In genomic region chr6:33248932-33249731, GRCh38 we compare ENCODE assay signal across 8 cellular contexts. TPM values are rescaled to one million over a fixed set of nuclear protein-coding genes. Genes with fewer than 3 reads are reported as not detected.
A peak's percentile ranks its signal among the peaks of the same experiment; 100 is the strongest.
DNase-seq lines count a peak whose midpoint lies in the region; ATAC-seq, FAIRE-seq and TF ChIP-seq lines count a peak whose summit lies in the region.

No MANE protein-coding gene starts in this region.

- peak; percentile 93 for ATAC-seq in activated CD8-positive, alpha-beta memory T cell treated with anti-CD3 and anti-CD28 coated beads, Interleukin-2, amount 10 ng/mL, durations not matched to agents 7 days and 5 days

- H3K4me1 ChIP-seq in H1 (replicated peaks in 1 of 4; ENCODE audit: control insufficient read depth in 3 of 4, insufficient read depth in 4 of 4, low read length in 3 of 4) (peaks cover 0 to 10% (median 7%) of the 10 kb centered on the region in 4 experiments; a peak in 4 of 7 replicates), mesenchymal stem cell (ENCODE audit: control insufficient read depth, insufficient read depth, low read depth, low read length) (peaks cover 14% of the 10 kb centered on the region)

- H3K79me2 ChIP-seq in H1 (ENCODE audit: control insufficient read depth in 1 of 2, insufficient read depth in 2 of 2, low read length in 2 of 2): no peaks in the 10 kb centered on the region

- H2BK15ac ChIP-seq in H1 (ENCODE audit: low read length) (no peak overlapping the region), mesenchymal stem cell (ENCODE audit: low read depth, poor library complexity, severe bottlenecking) (peak overlapping the region; percentile 87)

- CTCF ChIA-PET in activated CD8-positive, alpha-beta memory T cell treated with anti-CD3 and anti-CD28 coated beads, Interleukin-2, amount 10 ng/mL, durations not matched to agents 7 days and 5 days (lab: Charles Lee): interaction anchor here (0.8 to 6.2 kb wide), 41 partner anchors 9 to 411 kb away, joined by 3 to 108 read pairs (median 6); partner anchors contain the start of genes B3GALT4, HLA-DPA1, HLA-DPB1 and HSD17B8
- CTCF ChIA-PET in H1 (lab: Charles Lee; ENCODE audit: partially characterized antibody): interaction anchor here (1.0 to 7.9 kb wide), 35 partner anchors 11 to 316 kb away, joined by 3 to 107 read pairs (median 5); partner anchors contain the start of genes B3GALT4, HSD17B8, RING1 and RPS18

- POLR2A ChIA-PET in H1 (lab: Charles Lee; ENCODE audit: partially characterized antibody): interaction anchor here (0.7 to 3.0 kb wide), 22 partner anchors 10 to 281 kb away, joined by 3 to 26 read pairs (median 4); partner anchors contain the start of genes B3GALT4, PFDN6, RING1 and RPS18

- H3K4me3 ChIP-seq in H1 (ENCODE audit: extremely low read depth in 1 of 4, insufficient read depth in 2 of 4, low read depth in 3 of 4, low read length in 4 of 4): peak overlapping the region; percentile 33 to 73 (median 70)
- peak overlapping the region; percentile 67 to 89 for H3K4me3 ChIP-seq in mesenchymal stem cell (ENCODE audit: insufficient read depth in 1 of 2, low read depth in 1 of 2, low read length in 2 of 2)

- H3K4ac ChIP-seq in H1 (replicated peaks; ENCODE audit: insufficient read length, low read depth, low read length) (no peak overlapping the region), mesenchymal stem cell (ENCODE audit: low read depth in 1 of 2, low read length in 2 of 2) (peak overlapping the region; percentile 49 to 87)

- H3K36me3 ChIP-seq in H1 (ENCODE audit: control insufficient read depth in 2 of 4, insufficient read depth in 4 of 4, low read length in 3 of 4) (peaks cover 0 to 2% (median 0%) of the 10 kb centered on the region in 4 experiments; a peak in 1 of 8 replicates), mesenchymal stem cell (ENCODE audit: control insufficient read depth in 1 of 2, insufficient read depth in 2 of 2, low read depth in 1 of 2, low read length in 2 of 2) (peaks cover 9 to 14% of the 10 kb centered on the region in 2 experiments)

- peaks cover 37% of the 10 kb centered on the region for H3K4me1 Mint-ChIP-seq in activated CD8-positive, alpha-beta memory T cell treated with anti-CD3 and anti-CD28 coated beads, Interleukin-2, amount 10 ng/mL, durations not matched to agents 7 days and 5 days

- H3K4me2 ChIP-seq in H1 (ENCODE audit: insufficient read depth in 1 of 2, low read depth in 2 of 2, low read length in 2 of 2): peak overlapping the region; percentile 63 to 98
- H3K4me2 ChIP-seq in mesenchymal stem cell (ENCODE audit: low read length, poor library complexity, severe bottlenecking): peak overlapping the region; percentile 95

- H3K9me3 ChIP-seq in H1 (ENCODE audit: insufficient read depth in 2 of 2, low read depth in 1 of 2, low read length in 1 of 2): no peaks in the 10 kb centered on the region
- no peaks in the 10 kb centered on the region for H3K9me3 ChIP-seq in mesenchymal stem cell (ENCODE audit: control insufficient read depth, low read length)

- TF ChIP-seq CTCF in GM20000 (IDR thresholded peaks at IDR 0.05; ENCODE audit: extremely low read depth, missing control alignments): no peak
- no peak for TF ChIP-seq CTCF in H1 (IDR thresholded peaks at IDR 0.05; ENCODE audit: control extremely low read depth in 1 of 3, insufficient read depth in 1 of 3, low read depth in 1 of 3, low read length in 3 of 3)

- TF ChIP-seq EP300 in H1 (IDR thresholded peaks at IDR 0.05; ENCODE audit: borderline replicate concordance in 1 of 2, low read depth in 2 of 2, low read length in 2 of 2): no peak

- H2AFZ ChIP-seq in H1 (ENCODE audit: low read length): 0 out of 2 replicates have a peak overlapping the region, but pooled peaks have one; percentile 77
- H2AFZ ChIP-seq in mesenchymal stem cell (ENCODE audit: low read depth, low read length): peak overlapping the region; percentile 79

- WGBS in H1 (ENCODE audit: extremely low coverage in 1 of 2, insufficient coverage in 1 of 2, insufficient read length in 1 of 2, insufficient replicate concordance in 2 of 2, low coverage in 1 of 2, low lambda C conversion rate in 2 of 2, missing lambda C conversion rate in 1 of 2), 2 experiments: 2% methylated on average over 57 of the region's 58 CpGs; no CpG with 5 or more reads in 1 of the 2 experiments
- WGBS in mesenchymal stem cell: under 1% methylated on average over 57 of the region's 58 CpGs

- peaks cover 21% of the 10 kb centered on the region for H3K36me3 Mint-ChIP-seq in activated CD8-positive, alpha-beta memory T cell treated with anti-CD3 and anti-CD28 coated beads, Interleukin-2, amount 10 ng/mL, durations not matched to agents 7 days and 5 days

- H3K27me3 ChIP-seq in H1 (replicated peaks in 1 of 4; ENCODE audit: control insufficient read depth in 3 of 4, extremely low read depth in 1 of 4, insufficient read depth in 3 of 4, low read length in 3 of 4) (peaks cover 0 to 21% (median 11%) of the 10 kb centered on the region in 4 experiments; a peak in 6 of 7 replicates), mesenchymal stem cell (ENCODE audit: control insufficient read depth in 1 of 2, insufficient read depth in 1 of 2, low read length in 2 of 2) (no peaks in the 10 kb centered on the region)

- H4K91ac ChIP-seq in H1 (replicated peaks; ENCODE audit: insufficient read length, low read length): no peak overlapping the region
- H4K91ac ChIP-seq in mesenchymal stem cell (ENCODE audit: low read length): peak overlapping the region; percentile 96

- H4K20me1 ChIP-seq in H1 (replicated peaks in 1 of 2; ENCODE audit: control insufficient read depth in 1 of 2, insufficient read depth in 2 of 2, low read length in 2 of 2): no peaks in the 10 kb centered on the region

- H2BK5ac ChIP-seq in H1 (ENCODE audit: low read depth, low read length) (peak overlapping the region; percentile 5; the same call in 1 of the 2 replicates), mesenchymal stem cell (ENCODE audit: low read depth, low read length, poor library complexity, severe bottlenecking) (no peak overlapping the region)

- H3K23me2 ChIP-seq in H1 (ENCODE audit: low read depth, low read length): peaks cover 9% of the 10 kb centered on the region; the same call in 1 of the 2 replicates

- H2BK12ac ChIP-seq in H1 (ENCODE audit: low read depth, low read length) (no peak overlapping the region), mesenchymal stem cell (ENCODE audit: low read length in 2 of 2) (peak overlapping the region; percentile 61 to 68)

- H3K9ac ChIP-seq in H1 (replicated peaks in 1 of 4; ENCODE audit: extremely low read depth in 1 of 4, low read depth in 3 of 4, low read length in 3 of 4): peak overlapping the region; percentile 40 to 72 (median 57)
- peak overlapping the region; percentile 97 for H3K9ac ChIP-seq in mesenchymal stem cell (ENCODE audit: low read length)

- peak in 1 of 2 experiments; percentile 70; a peak in 2 of 3 replicates for TF ChIP-seq POLR2A in H1 (IDR thresholded peaks at IDR 0.05; ENCODE audit: control extremely low read depth in 1 of 2, low read depth in 2 of 2, low read length in 2 of 2)

- H3K4me3 Mint-ChIP-seq in activated CD8-positive, alpha-beta memory T cell treated with anti-CD3 and anti-CD28 coated beads, Interleukin-2, amount 10 ng/mL, durations not matched to agents 7 days and 5 days: peak overlapping the region; percentile 90

- no peak overlapping the region for H2BK120ac ChIP-seq in H1 (replicated peaks; ENCODE audit: low read depth, low read length)
- H2BK120ac ChIP-seq in mesenchymal stem cell (ENCODE audit: low read depth, low read length): peak overlapping the region; percentile 74

- H3K79me1 ChIP-seq in H1 (ENCODE audit: low read depth, low read length) (no peaks in the 10 kb centered on the region), mesenchymal stem cell (replicated peaks; ENCODE audit: low read length, poor library complexity, severe bottlenecking) (peaks cover 12% of the 10 kb centered on the region)

- no peak overlapping the region for H2BK20ac ChIP-seq in H1 (ENCODE audit: low read length)

- peak overlapping the region; percentile 94 for H3K27ac Mint-ChIP-seq in activated CD8-positive, alpha-beta memory T cell treated with anti-CD3 and anti-CD28 coated beads, Interleukin-2, amount 10 ng/mL, durations not matched to agents 7 days and 5 days

- H3K23ac ChIP-seq in H1 (ENCODE audit: insufficient read length) (no peak overlapping the region), mesenchymal stem cell (ENCODE audit: low read length in 2 of 2) (peak overlapping the region in 1 of 2 experiments; percentile 75)

- H3K18ac ChIP-seq in H1 (ENCODE audit: extremely low read depth, low read length): no peak overlapping the region
- H3K18ac ChIP-seq in mesenchymal stem cell (ENCODE audit: low read depth in 1 of 2, low read length in 2 of 2): peak overlapping the region; percentile 93 to 96

- H3K9me3 Mint-ChIP-seq in activated CD8-positive, alpha-beta memory T cell treated with anti-CD3 and anti-CD28 coated beads, Interleukin-2, amount 10 ng/mL, durations not matched to agents 7 days and 5 days (ENCODE audit: low read depth): no peaks in the 10 kb centered on the region

- H4K8ac ChIP-seq in H1 (ENCODE audit: extremely low read depth, insufficient read depth, low read length) (no peak overlapping the region), mesenchymal stem cell (ENCODE audit: low read length) (peak overlapping the region; percentile 100)

- H3K14ac ChIP-seq in H1 (ENCODE audit: insufficient read length) (no peak overlapping the region), mesenchymal stem cell (ENCODE audit: low read length in 2 of 2) (peak overlapping the region in 1 of 2 experiments; percentile 94)

- peak overlapping the region; percentile 44; the same call in 1 of the 2 replicates for H3K27ac ChIP-seq in H1 (ENCODE audit: low read depth, low read length)
- peak overlapping the region; percentile 97 for H3K27ac ChIP-seq in mesenchymal stem cell (ENCODE audit: low read length, poor library complexity, severe bottlenecking)

- H4K5ac ChIP-seq in H1 (ENCODE audit: insufficient read length, low read depth, low read length): no peak overlapping the region

- DNase-seq in COLO668 (lab: John Stamatoyannopoulos, UW; ENCODE audit: unreplicated experiment) (peak; percentile 91), GM20000 (ENCODE audit: low spot score) (peak; percentile 86), HT-29 (ENCODE audit: low spot score) (peak; percentile 97), NOMO-1 (lab: John Stamatoyannopoulos, UW; ENCODE audit: unreplicated experiment in 2 of 2) (peak; percentile 100), H1 (ENCODE audit: low read depth in 1 of 2, low spot score in 2 of 2) (peak; percentile 95 to 97), mesenchymal stem cell (peak; percentile 100)
- peak; percentile 99 for DNase-seq in activated CD8-positive, alpha-beta memory T cell treated with anti-CD3 and anti-CD28 coated beads, Interleukin-2, amount 10 ng/mL, durations not matched to agents 7 days and 5 days
- peak; percentile 93 for DNase-seq in stimulated activated CD8-positive, alpha-beta memory T cell treated with anti-CD3 and anti-CD28 coated beads, Interleukin-12 subunit alpha, Interleukin-12 subunit beta, amount 100 ng/mL, for 4 hours (ENCODE audit: low read depth)

- H3K56ac ChIP-seq in H1 (replicated peaks; ENCODE audit: insufficient read length, low read depth, low read length): no peak overlapping the region

- H2AK5ac ChIP-seq in H1 (ENCODE audit: low read depth, low read length) (no peak overlapping the region), mesenchymal stem cell (ENCODE audit: low read length, severe bottlenecking) (peak overlapping the region; percentile 31)

- peak; percentile 85 for FAIRE-seq in H1 (lab: Jason Lieb, UNC)

- TF ChIP-seq RAD21 in H1 (IDR thresholded peaks at IDR 0.05 in 1 of 2, conservative IDR thresholded peaks at IDR 0.05 in 1 of 2; ENCODE audit: low read depth in 2 of 2, low read length in 2 of 2): peak; percentile 6 to 22; a peak in 1 of 4 replicates

- H3K27me3 Mint-ChIP-seq in activated CD8-positive, alpha-beta memory T cell treated with anti-CD3 and anti-CD28 coated beads, Interleukin-2, amount 10 ng/mL, durations not matched to agents 7 days and 5 days: peaks cover 10% of the 10 kb centered on the region

RNA-seq across cellular contexts. Expression of gene VPS52, which starts 22.5 kb away (rescaled TPM):
- 39.4 and 48.5 TPM in 2 replicates for total RNA-seq in HT-29 (2014; rRNA removed; shearing (Covaris generic))
- 10 to 100 TPM; 60.6 to 63.3 TPM for total RNA-seq in activated CD8-positive, alpha-beta memory T cell treated with anti-CD3 and anti-CD28 coated beads, Interleukin-2, amount 10 ng/mL, durations not matched to agents 7 days and 5 days
- total RNA-seq in H1 (2021; fragmentation: NEBNext Ultra II Directional; extraction: Animal tissue kit (Norgen Biotek cat#: 25700)): 35.0 and 36.5 TPM in 2 replicates
- 86.3 and 89.7 TPM in 2 replicates for polyA plus RNA-seq in H1 (2011; rRNA removed)
- polyA plus RNA-seq in H1 (2011; cell fraction: cytosol; rRNA removed): 59.2 TPM
- polyA plus RNA-seq in H1 (2011; cell fraction: nucleus; rRNA removed): 180 TPM
- polyA plus RNA-seq in H1 (2012, experiment 1 of 2): 37.9 to 44.1 TPM (median 43.2 TPM) in 4 replicates
- 35.8 TPM for polyA plus RNA-seq in H1 (2012, experiment 2 of 2)
- 41.3 TPM for polyA plus RNA-seq in H1 (2013, experiment 1 of 2)
- 37.9 TPM for polyA plus RNA-seq in H1 (2013, experiment 2 of 2)
- 97.9 and 120 TPM in 2 replicates for polyA minus RNA-seq in H1 (2011; rRNA and poly(A)+ RNA removed)
- 33.8 TPM for polyA minus RNA-seq in H1 (2011; cell fraction: cytosol; rRNA and poly(A)+ RNA removed)
- polyA minus RNA-seq in H1 (2011; cell fraction: nucleus; rRNA and poly(A)+ RNA removed): 77.5 TPM
- polyA plus RNA-seq in mesenchymal stem cell (2013, experiment 1 of 2): 30.7 TPM
- 29.4 TPM for polyA plus RNA-seq in mesenchymal stem cell (2013, experiment 2 of 2)

RNA-seq across cellular contexts. Expression of gene RPS18, which starts 22.7 kb away (rescaled TPM):
- total RNA-seq in HT-29 (2014; rRNA removed; shearing (Covaris generic)): 3,486 and 3,632 TPM in 2 replicates
- total RNA-seq in activated CD8-positive, alpha-beta memory T cell treated with anti-CD3 and anti-CD28 coated beads, Interleukin-2, amount 10 ng/mL, durations not matched to agents 7 days and 5 days: 1,000 to 10,000 TPM; 2,808 to 3,161 TPM
- 2,791 and 2,796 TPM in 2 replicates for total RNA-seq in H1 (2021; fragmentation: NEBNext Ultra II Directional; extraction: Animal tissue kit (Norgen Biotek cat#: 25700))
- polyA plus RNA-seq in H1 (2011; rRNA removed): 4,466 and 7,099 TPM in 2 replicates
- 7,733 TPM for polyA plus RNA-seq in H1 (2011; cell fraction: cytosol; rRNA removed)
- polyA plus RNA-seq in H1 (2011; cell fraction: nucleus; rRNA removed): 3,457 TPM
- polyA plus RNA-seq in H1 (2012, experiment 1 of 2): 3,300 to 7,487 TPM (median 6,391 TPM) in 4 replicates
- polyA plus RNA-seq in H1 (2012, experiment 2 of 2): 4,408 TPM
- polyA plus RNA-seq in H1 (2013, experiment 1 of 2): 7,766 TPM
- 7,882 TPM for polyA plus RNA-seq in H1 (2013, experiment 2 of 2)
- 2,102 and 2,497 TPM in 2 replicates for polyA minus RNA-seq in H1 (2011; rRNA and poly(A)+ RNA removed)
- 906 TPM for polyA minus RNA-seq in H1 (2011; cell fraction: cytosol; rRNA and poly(A)+ RNA removed)
- polyA minus RNA-seq in H1 (2011; cell fraction: nucleus; rRNA and poly(A)+ RNA removed): 873 TPM
- polyA plus RNA-seq in mesenchymal stem cell (2013, experiment 1 of 2): 6,369 TPM
- 6,579 TPM for polyA plus RNA-seq in mesenchymal stem cell (2013, experiment 2 of 2)

RNA-seq across cellular contexts. Expression of gene B3GALT4, which starts 27.8 kb away (rescaled TPM):
- total RNA-seq in HT-29 (2014; rRNA removed; shearing (Covaris generic)): 10.6 and 14.1 TPM in 2 replicates
- 10 to 100 TPM; 14.0 to 20.5 TPM for total RNA-seq in activated CD8-positive, alpha-beta memory T cell treated with anti-CD3 and anti-CD28 coated beads, Interleukin-2, amount 10 ng/mL, durations not matched to agents 7 days and 5 days
- 3.0 and 4.2 TPM in 2 replicates for total RNA-seq in H1 (2021; fragmentation: NEBNext Ultra II Directional; extraction: Animal tissue kit (Norgen Biotek cat#: 25700))
- polyA plus RNA-seq in H1 (2011; rRNA removed): 2.2 and 3.2 TPM in 2 replicates
- 2.2 TPM for polyA plus RNA-seq in H1 (2011; cell fraction: cytosol; rRNA removed)
- polyA plus RNA-seq in H1 (2011; cell fraction: nucleus; rRNA removed): 3.3 TPM
- polyA plus RNA-seq in H1 (2012, experiment 1 of 2): 1.9 to 2.4 TPM (median 2.1 TPM) in 4 replicates
- 1.9 TPM for polyA plus RNA-seq in H1 (2012, experiment 2 of 2)
- polyA plus RNA-seq in H1 (2013, experiment 1 of 2): 1.8 TPM
- 1.6 TPM for polyA plus RNA-seq in H1 (2013, experiment 2 of 2)
- 2.4 and 2.7 TPM in 2 replicates for polyA minus RNA-seq in H1 (2011; rRNA and poly(A)+ RNA removed)
- 3.4 TPM for polyA minus RNA-seq in H1 (2011; cell fraction: cytosol; rRNA and poly(A)+ RNA removed)
- 13.2 TPM for polyA minus RNA-seq in H1 (2011; cell fraction: nucleus; rRNA and poly(A)+ RNA removed)
- 2.8 TPM for polyA plus RNA-seq in mesenchymal stem cell (2013, experiment 1 of 2)
- polyA plus RNA-seq in mesenchymal stem cell (2013, experiment 2 of 2): 3.1 TPM

RNA-seq across cellular contexts. Expression of gene WDR46, which starts 39.9 kb away (rescaled TPM):
- 79.0 and 92.2 TPM in 2 replicates for total RNA-seq in HT-29 (2014; rRNA removed; shearing (Covaris generic))
- total RNA-seq in activated CD8-positive, alpha-beta memory T cell treated with anti-CD3 and anti-CD28 coated beads, Interleukin-2, amount 10 ng/mL, durations not matched to agents 7 days and 5 days: 10 to 100 TPM; 61.5 to 78.4 TPM
- 91.0 and 99.4 TPM in 2 replicates for total RNA-seq in H1 (2021; fragmentation: NEBNext Ultra II Directional; extraction: Animal tissue kit (Norgen Biotek cat#: 25700))
- polyA plus RNA-seq in H1 (2011; rRNA removed): 69.7 and 71.3 TPM in 2 replicates
- 78.1 TPM for polyA plus RNA-seq in H1 (2011; cell fraction: cytosol; rRNA removed)
- 118 TPM for polyA plus RNA-seq in H1 (2011; cell fraction: nucleus; rRNA removed)
- polyA plus RNA-seq in H1 (2012, experiment 1 of 2): 79.6 to 117 TPM (median 101 TPM) in 4 replicates
- 79.5 TPM for polyA plus RNA-seq in H1 (2012, experiment 2 of 2)
- 99.8 TPM for polyA plus RNA-seq in H1 (2013, experiment 1 of 2)
- polyA plus RNA-seq in H1 (2013, experiment 2 of 2): 97.1 TPM
- polyA minus RNA-seq in H1 (2011; rRNA and poly(A)+ RNA removed): 102 and 111 TPM in 2 replicates
- 82.9 TPM for polyA minus RNA-seq in H1 (2011; cell fraction: cytosol; rRNA and poly(A)+ RNA removed)
- 56.9 TPM for polyA minus RNA-seq in H1 (2011; cell fraction: nucleus; rRNA and poly(A)+ RNA removed)
- polyA plus RNA-seq in mesenchymal stem cell (2013, experiment 1 of 2): 66.3 TPM
- polyA plus RNA-seq in mesenchymal stem cell (2013, experiment 2 of 2): 59.2 TPM

RNA-seq across cellular contexts. Expression of gene PFDN6, which starts 40.3 kb away (rescaled TPM):
- total RNA-seq in HT-29 (2014; rRNA removed; shearing (Covaris generic)): 86.8 and 90.7 TPM in 2 replicates
- 10 to 100 TPM; 67.8 to 90.3 TPM for total RNA-seq in activated CD8-positive, alpha-beta memory T cell treated with anti-CD3 and anti-CD28 coated beads, Interleukin-2, amount 10 ng/mL, durations not matched to agents 7 days and 5 days
- 93.3 and 95.7 TPM in 2 replicates for total RNA-seq in H1 (2021; fragmentation: NEBNext Ultra II Directional; extraction: Animal tissue kit (Norgen Biotek cat#: 25700))
- polyA plus RNA-seq in H1 (2011; rRNA removed): 32.0 and 33.5 TPM in 2 replicates
- polyA plus RNA-seq in H1 (2011; cell fraction: cytosol; rRNA removed): 71.5 TPM
- polyA plus RNA-seq in H1 (2011; cell fraction: nucleus; rRNA removed): 51.7 TPM
- polyA plus RNA-seq in H1 (2012, experiment 1 of 2): 122 to 163 TPM (median 157 TPM) in 4 replicates
- polyA plus RNA-seq in H1 (2012, experiment 2 of 2): 109 TPM
- polyA plus RNA-seq in H1 (2013, experiment 1 of 2): 69.3 TPM
- polyA plus RNA-seq in H1 (2013, experiment 2 of 2): 75.8 TPM
- polyA minus RNA-seq in H1 (2011; rRNA and poly(A)+ RNA removed): 16.3 and 18.6 TPM in 2 replicates
- polyA minus RNA-seq in H1 (2011; cell fraction: cytosol; rRNA and poly(A)+ RNA removed): 22.9 TPM
- 23.2 TPM for polyA minus RNA-seq in H1 (2011; cell fraction: nucleus; rRNA and poly(A)+ RNA removed)
- 52.4 TPM for polyA plus RNA-seq in mesenchymal stem cell (2013, experiment 1 of 2)
- polyA plus RNA-seq in mesenchymal stem cell (2013, experiment 2 of 2): 52.8 TPM

Comparison
In these comparisons a context has a peak if more than half of its experiments do, and no peak if none do; other contexts are left out.
1. Peak in every context shown above with its lines: DNase-seq, ATAC-seq, H3K4me3 ChIP-seq and H3K27ac ChIP-seq.